In genomic region chr5:57822651-57823050, GRCh38 we compare ENCODE assay signal across 26 cellular contexts.
"Had no signal": no experiment of that assay in that cellular context is flagged by ENCODE, and none has a peak within 500 bp of the region (broad histone marks: within the 10 kb centered on the region; RNA-seq: fewer than 3 reads in every experiment).

No MANE protein-coding gene starts in this region.

- H3K4me1 Mint-ChIP-seq: memory B cell; naive thymus-derived CD8-positive, alpha-beta T cell; stimulated activated naive B cell treated with anti-CD40 and anti-IgM and Interleukin-4, amounts not matched to agents 10 μg/mL and 1 μg/mL and 100 μg/mL, for 72 hours had no signal

- H3K4me3 Mint-ChIP-seq: activated CD8-positive, alpha-beta T cell treated with anti-CD3 and anti-CD28 coated beads for 36 hours; activated naive CD8-positive, alpha-beta T cell; activated T-cell treated with anti-CD3 and anti-CD28 coated beads, Interleukin-2, amount 50 U/mL, for 72 hours; memory B cell; naive thymus-derived CD8-positive, alpha-beta T cell; neural crest cell; stimulated activated naive B cell treated with anti-CD40 and anti-IgM and Interleukin-4, amounts not matched to agents 10 μg/mL and 1 μg/mL and 100 μg/mL, for 72 hours had no signal

- H3K9me3 Mint-ChIP-seq: activated CD8-positive, alpha-beta T cell treated with anti-CD3 and anti-CD28 coated beads for 36 hours had no signal

- H3K36me3 Mint-ChIP-seq: activated naive CD8-positive, alpha-beta T cell; memory B cell; naive thymus-derived CD8-positive, alpha-beta T cell; stimulated activated naive B cell treated with anti-CD40 and anti-IgM and Interleukin-4, amounts not matched to agents 10 μg/mL and 1 μg/mL and 100 μg/mL, for 72 hours had no signal

- H3K9ac ChIP-seq: parathyroid adenoma had no signal

- H3K27ac Mint-ChIP-seq: activated CD8-positive, alpha-beta T cell treated with anti-CD3 and anti-CD28 coated beads for 36 hours; activated naive CD8-positive, alpha-beta T cell; activated T-cell treated with anti-CD3 and anti-CD28 coated beads, Interleukin-2, amount 50 U/mL, for 72 hours; memory B cell; naive thymus-derived CD8-positive, alpha-beta T cell; stimulated activated naive B cell treated with anti-CD40 and anti-IgM and Interleukin-4, amounts not matched to agents 10 μg/mL and 1 μg/mL and 100 μg/mL, for 72 hours had no signal

- H3K4me2 ChIP-seq: hepatocyte had no signal

- H3K27me3 ChIP-seq: body of pancreas, gastroesophageal sphincter, hepatocyte, sigmoid colon, stomach, thyroid gland had no signal

- H3K27ac ChIP-seq: body of pancreas, gastroesophageal sphincter, hepatocyte, parathyroid adenoma, psoas muscle, sigmoid colon, stomach, thyroid gland had no signal

- ATAC-seq: activated CD8-positive, alpha-beta T cell treated with anti-CD3 and anti-CD28 coated beads for 36 hours; activated T-cell treated with anti-CD3 and anti-CD28 coated beads, Interleukin-2, amount 50 U/mL, for 72 hours; body of pancreas; gastroesophageal sphincter; left colon; naive thymus-derived CD8-positive, alpha-beta T cell; psoas muscle; stimulated activated naive B cell treated with anti-CD40 and anti-IgM and Interleukin-4, amounts not matched to agents 10 μg/mL and 1 μg/mL and 100 μg/mL, for 72 hours had no signal

- H3K4me1 ChIP-seq: body of pancreas, parathyroid adenoma, psoas muscle, sigmoid colon, stomach had no signal

- H3K4me3 ChIP-seq: body of pancreas, gastroesophageal sphincter, hepatocyte, psoas muscle, sigmoid colon, stomach, thyroid gland had no signal

- DNase-seq: activated CD4-positive, alpha-beta T cell treated with anti-CD3 and anti-CD28 coated beads, Interleukin-2, amount 50 U/mL, for 1 hour; activated CD4-positive, CD25-positive, alpha-beta regulatory T cell treated with anti-CD3 and anti-CD28 coated beads, Interleukin-2, amount 50 U/mL, for 72 hours; activated CD8-positive, alpha-beta T cell treated with anti-CD3 and anti-CD28 coated beads for 36 hours; activated naive CD4-positive, alpha-beta T cell treated with Interleukin-2 at 50 U/mL for 16 hours; activated T-cell treated with anti-CD3 and anti-CD28 coated beads, Interleukin-2, amount 50 U/mL, for 72 hours; anterior cingulate cortex; body of pancreas; effector CD8-positive, alpha-beta T cell; islet precursor cell; left colon; naive thymus-derived CD8-positive, alpha-beta T cell; occipital lobe; psoas muscle; sigmoid colon; stimulated activated CD4-positive, alpha-beta T cell treated with anti-CD3 and anti-CD28 coated beads, Interleukin-15, amount 100 ng/mL, for 24 hours; stimulated activated CD4-positive, alpha-beta T cell treated with anti-CD3 and anti-CD28 coated beads, Interleukin-2, amount 100 ng/mL, for 24 hours; stimulated activated naive B cell treated with anti-CD40 and anti-IgM and Interleukin-4, amounts not matched to agents 10 μg/mL and 1 μg/mL and 100 μg/mL, for 72 hours; stomach; T-helper 2 cell; thyroid gland had no signal

- H2AFZ ChIP-seq: hepatocyte, parathyroid adenoma had no signal

- H3K36me3 ChIP-seq: gastroesophageal sphincter, sigmoid colon, stomach, thyroid gland had no signal

- H3K9me3 ChIP-seq: body of pancreas, gastroesophageal sphincter, psoas muscle, sigmoid colon, thyroid gland had no signal

- H3K27me3 Mint-ChIP-seq: stimulated activated naive B cell treated with anti-CD40 and anti-IgM and Interleukin-4, amounts not matched to agents 10 μg/mL and 1 μg/mL and 100 μg/mL, for 72 hours had no signal
